Comparison of ENCODE assay signal across 1 cellular context in the genomic region with DNA sequence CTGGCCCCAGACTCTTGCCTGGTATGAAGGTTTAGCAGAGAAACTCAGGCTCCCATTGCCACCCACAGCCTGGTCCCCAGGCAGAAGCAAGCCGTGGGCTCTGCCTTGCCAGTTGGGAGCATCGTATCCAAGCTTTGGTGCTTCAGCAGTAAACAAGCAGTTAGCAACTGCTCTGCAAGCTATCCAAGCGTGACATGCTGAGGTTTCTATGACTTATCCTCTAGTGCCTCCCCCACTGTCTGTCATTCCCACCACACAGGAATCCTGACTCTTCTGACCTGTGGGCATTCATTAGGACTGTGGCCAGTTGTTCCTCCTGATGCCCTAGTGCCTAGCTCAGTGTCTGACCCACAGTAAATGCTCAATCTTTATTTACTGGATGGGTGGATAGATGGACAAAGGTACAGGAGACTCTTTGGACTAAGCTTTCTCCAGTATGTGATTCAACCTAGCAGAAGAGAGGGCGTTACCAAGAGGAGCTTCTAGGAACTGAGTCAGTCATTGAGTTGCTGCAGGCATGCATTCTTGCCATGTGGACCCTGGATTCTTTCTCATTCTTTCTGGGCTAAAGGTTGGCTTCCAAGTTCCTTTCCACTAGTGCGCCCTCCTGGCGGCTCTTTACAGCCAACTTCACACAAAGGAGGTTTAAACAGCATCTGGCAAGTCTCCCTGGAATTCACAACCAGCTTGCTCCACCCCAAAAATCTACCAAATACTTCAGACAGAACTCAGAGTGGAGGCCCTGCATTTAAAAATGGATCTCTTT.
TF ChIP-seq lines count a peak whose summit lies in the region.

No MANE protein-coding gene starts in this region.

TF ChIP-seq in SK-N-SH, 30 proteins besides CTCF, POLR2A, EP300 and RAD21 (continued from another document):
- TF ChIP-seq, protein P1, sequence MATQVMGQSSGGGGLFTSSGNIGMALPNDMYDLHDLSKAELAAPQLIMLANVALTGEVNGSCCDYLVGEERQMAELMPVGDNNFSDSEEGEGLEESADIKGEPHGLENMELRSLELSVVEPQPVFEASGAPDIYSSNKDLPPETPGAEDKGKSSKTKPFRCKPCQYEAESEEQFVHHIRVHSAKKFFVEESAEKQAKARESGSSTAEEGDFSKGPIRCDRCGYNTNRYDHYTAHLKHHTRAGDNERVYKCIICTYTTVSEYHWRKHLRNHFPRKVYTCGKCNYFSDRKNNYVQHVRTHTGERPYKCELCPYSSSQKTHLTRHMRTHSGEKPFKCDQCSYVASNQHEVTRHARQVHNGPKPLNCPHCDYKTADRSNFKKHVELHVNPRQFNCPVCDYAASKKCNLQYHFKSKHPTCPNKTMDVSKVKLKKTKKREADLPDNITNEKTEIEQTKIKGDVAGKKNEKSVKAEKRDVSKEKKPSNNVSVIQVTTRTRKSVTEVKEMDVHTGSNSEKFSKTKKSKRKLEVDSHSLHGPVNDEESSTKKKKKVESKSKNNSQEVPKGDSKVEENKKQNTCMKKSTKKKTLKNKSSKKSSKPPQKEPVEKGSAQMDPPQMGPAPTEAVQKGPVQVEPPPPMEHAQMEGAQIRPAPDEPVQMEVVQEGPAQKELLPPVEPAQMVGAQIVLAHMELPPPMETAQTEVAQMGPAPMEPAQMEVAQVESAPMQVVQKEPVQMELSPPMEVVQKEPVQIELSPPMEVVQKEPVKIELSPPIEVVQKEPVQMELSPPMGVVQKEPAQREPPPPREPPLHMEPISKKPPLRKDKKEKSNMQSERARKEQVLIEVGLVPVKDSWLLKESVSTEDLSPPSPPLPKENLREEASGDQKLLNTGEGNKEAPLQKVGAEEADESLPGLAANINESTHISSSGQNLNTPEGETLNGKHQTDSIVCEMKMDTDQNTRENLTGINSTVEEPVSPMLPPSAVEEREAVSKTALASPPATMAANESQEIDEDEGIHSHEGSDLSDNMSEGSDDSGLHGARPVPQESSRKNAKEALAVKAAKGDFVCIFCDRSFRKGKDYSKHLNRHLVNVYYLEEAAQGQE (IDR thresholded peaks at IDR 0.05; ENCODE audit: low read depth, low read length), result 0 out of 2 replicates have a peak, but pooled peaks have one; percentile 31
- TF ChIP-seq GABPA (IDR thresholded peaks at IDR 0.05; ENCODE audit: low read depth) (no peak), CHD2 (IDR thresholded peaks at IDR 0.05; ENCODE audit: low read length, partially characterized antibody) (no peak), SMC3 (IDR thresholded peaks at IDR 0.05; ENCODE audit: low read depth, low read length) (peak; percentile 43; the same call in 1 of the 2 replicates), TAF1 (IDR thresholded peaks at IDR 0.05; ENCODE audit: borderline replicate concordance, low read depth, low read length) (peak; percentile 52; the same call in 1 of the 2 replicates), RFX5 (IDR thresholded peaks at IDR 0.05; ENCODE audit: low read length) (no peak), POLR2AphosphoS5 (IDR thresholded peaks at IDR 0.05; ENCODE audit: low read depth, low read length) (no peak), YY1 (IDR thresholded peaks at IDR 0.05; ENCODE audit: low read depth) (0 out of 2 replicates have a peak, but pooled peaks have one; percentile 24), FOXM1 (IDR thresholded peaks at IDR 0.05; ENCODE audit: low read depth) (no peak), TCF12 (IDR thresholded peaks at IDR 0.05) (peak; percentile 70), ELF1 (IDR thresholded peaks at IDR 0.05) (no peak), RCOR1 (IDR thresholded peaks at IDR 0.05; ENCODE audit: low read length) (no peak)
- TF ChIP-seq, protein P2, sequence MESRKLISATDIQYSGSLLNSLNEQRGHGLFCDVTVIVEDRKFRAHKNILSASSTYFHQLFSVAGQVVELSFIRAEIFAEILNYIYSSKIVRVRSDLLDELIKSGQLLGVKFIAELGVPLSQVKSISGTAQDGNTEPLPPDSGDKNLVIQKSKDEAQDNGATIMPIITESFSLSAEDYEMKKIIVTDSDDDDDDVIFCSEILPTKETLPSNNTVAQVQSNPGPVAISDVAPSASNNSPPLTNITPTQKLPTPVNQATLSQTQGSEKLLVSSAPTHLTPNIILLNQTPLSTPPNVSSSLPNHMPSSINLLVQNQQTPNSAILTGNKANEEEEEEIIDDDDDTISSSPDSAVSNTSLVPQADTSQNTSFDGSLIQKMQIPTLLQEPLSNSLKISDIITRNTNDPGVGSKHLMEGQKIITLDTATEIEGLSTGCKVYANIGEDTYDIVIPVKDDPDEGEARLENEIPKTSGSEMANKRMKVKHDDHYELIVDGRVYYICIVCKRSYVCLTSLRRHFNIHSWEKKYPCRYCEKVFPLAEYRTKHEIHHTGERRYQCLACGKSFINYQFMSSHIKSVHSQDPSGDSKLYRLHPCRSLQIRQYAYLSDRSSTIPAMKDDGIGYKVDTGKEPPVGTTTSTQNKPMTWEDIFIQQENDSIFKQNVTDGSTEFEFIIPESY (IDR thresholded peaks at IDR 0.05; ENCODE audit: borderline replicate concordance, low read depth), result no peak
- TF ChIP-seq, protein P3, sequence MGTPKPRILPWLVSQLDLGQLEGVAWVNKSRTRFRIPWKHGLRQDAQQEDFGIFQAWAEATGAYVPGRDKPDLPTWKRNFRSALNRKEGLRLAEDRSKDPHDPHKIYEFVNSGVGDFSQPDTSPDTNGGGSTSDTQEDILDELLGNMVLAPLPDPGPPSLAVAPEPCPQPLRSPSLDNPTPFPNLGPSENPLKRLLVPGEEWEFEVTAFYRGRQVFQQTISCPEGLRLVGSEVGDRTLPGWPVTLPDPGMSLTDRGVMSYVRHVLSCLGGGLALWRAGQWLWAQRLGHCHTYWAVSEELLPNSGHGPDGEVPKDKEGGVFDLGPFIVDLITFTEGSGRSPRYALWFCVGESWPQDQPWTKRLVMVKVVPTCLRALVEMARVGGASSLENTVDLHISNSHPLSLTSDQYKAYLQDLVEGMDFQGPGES (IDR thresholded peaks at IDR 0.05; ENCODE audit: low read depth, low read length), result no peak
